ENCODE assay signal across 25 cellular contexts in the genomic region with DNA sequence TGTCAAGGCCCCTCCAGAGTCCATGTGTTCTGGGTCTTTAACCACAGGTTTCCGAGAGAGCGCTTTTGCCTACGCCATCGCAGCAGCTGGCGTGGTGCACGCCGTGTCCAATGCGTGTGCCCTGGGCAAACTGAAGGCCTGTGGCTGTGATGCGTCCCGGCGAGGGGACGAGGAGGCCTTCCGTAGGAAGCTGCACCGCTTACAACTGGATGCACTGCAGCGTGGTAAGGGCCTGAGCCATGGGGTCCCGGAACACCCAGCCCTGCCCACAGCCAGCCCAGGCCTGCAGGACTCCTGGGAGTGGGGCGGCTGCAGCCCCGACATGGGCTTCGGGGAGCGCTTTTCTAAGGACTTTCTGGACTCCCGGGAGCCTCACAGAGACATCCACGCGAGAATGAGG. TPM values are rescaled to one million over a fixed set of nuclear protein-coding genes. Genes with fewer than 3 reads are reported as not detected.
"Had no signal": no experiment of that assay in that cellular context is flagged by ENCODE, and none has a peak within 500 bp of the region (broad histone marks: within the 10 kb centered on the region; RNA-seq: fewer than 3 reads in every experiment).

No MANE protein-coding gene starts in this region.

- H3K27ac Mint-ChIP-seq: activated CD8-positive, alpha-beta T cell treated with anti-CD3 and anti-CD28 coated beads, Interleukin-2, amount 10 ng/mL, durations not matched to agents 7 days and 5 days; activated T-helper 1 cell treated with anti-CD3 and anti-CD28 coated beads, Interleukin-12 subunit alpha, Interleukin-12 subunit beta, Interleukin-2, Interleukin-4 antibody, amounts not matched to agents 30 ng/mL and 10 ng/mL and 1 ng/mL, durations not matched to agents 14 hours and 24 hours and 36 hours; stimulated activated naive CD8-positive, alpha-beta T cell treated with anti-CD3 and anti-CD28 coated beads, Interleukin-15, Interleukin-2, amounts not matched to agents 100 ng/mL and 50 ng/mL, for 24 hours; T-helper 1 cell treated with Interleukin-12 subunit alpha and Interleukin-12 subunit beta and Interleukin-4 antibody, amounts not matched to agents 30 μg/mL and 1 μg/mL, for 36 hours had no signal

- H3K27me3 ChIP-seq: body of pancreas, ovary had no signal

- H3K4me3 Mint-ChIP-seq: activated CD8-positive, alpha-beta T cell treated with anti-CD3 and anti-CD28 coated beads, Interleukin-2, amount 10 ng/mL, durations not matched to agents 7 days and 5 days; activated T-helper 1 cell treated with anti-CD3 and anti-CD28 coated beads, Interleukin-12 subunit alpha, Interleukin-12 subunit beta, Interleukin-2, Interleukin-4 antibody, amounts not matched to agents 30 ng/mL and 10 ng/mL and 1 ng/mL, durations not matched to agents 14 hours and 24 hours and 36 hours; naive thymus-derived CD4-positive, alpha-beta T cell; stimulated activated naive CD8-positive, alpha-beta T cell treated with anti-CD3 and anti-CD28 coated beads, Interleukin-15, Interleukin-2, amounts not matched to agents 100 ng/mL and 50 ng/mL, for 24 hours; T-helper 1 cell treated with Interleukin-12 subunit alpha and Interleukin-12 subunit beta and Interleukin-4 antibody, amounts not matched to agents 30 μg/mL and 1 μg/mL, for 36 hours had no signal

- DNase-seq: activated CD4-positive, alpha-beta T cell treated with anti-CD3 and anti-CD28 coated beads for 1 hour; activated CD4-positive, alpha-beta T cell treated with anti-CD3 and anti-CD28 coated beads, Interleukin-2, amount 50 U/mL, for 1 hour; activated CD8-positive, alpha-beta T cell treated with anti-CD3 and anti-CD28 coated beads, Interleukin-2, amount 10 ng/mL, durations not matched to agents 7 days and 5 days; anterior cingulate cortex; body of pancreas; heart left ventricle; naive thymus-derived CD4-positive, alpha-beta T cell; psoas muscle; right cardiac atrium; stimulated activated CD4-positive, alpha-beta T cell treated with anti-CD3 and anti-CD28 coated beads, Interleukin-1b, Interleukin-23, amount 100 ng/mL, for 48 hours; substantia nigra; thyroid gland had no signal

- H3K27ac ChIP-seq: body of pancreas, heart left ventricle, ovary, psoas muscle, thyroid gland had no signal

- H3K9me3 Mint-ChIP-seq: activated T-helper 1 cell treated with anti-CD3 and anti-CD28 coated beads, Interleukin-12 subunit alpha, Interleukin-12 subunit beta, Interleukin-2, Interleukin-4 antibody, amounts not matched to agents 30 ng/mL and 10 ng/mL and 1 ng/mL, durations not matched to agents 14 hours and 24 hours and 36 hours; stimulated activated naive CD8-positive, alpha-beta T cell treated with anti-CD3 and anti-CD28 coated beads, Interleukin-15, Interleukin-2, amounts not matched to agents 100 ng/mL and 50 ng/mL, for 24 hours; T-helper 1 cell treated with Interleukin-12 subunit alpha and Interleukin-12 subunit beta and Interleukin-4 antibody, amounts not matched to agents 30 μg/mL and 1 μg/mL, for 36 hours had no signal

- ATAC-seq: activated CD8-positive, alpha-beta T cell treated with anti-CD3 and anti-CD28 coated beads, Interleukin-2, amount 10 ng/mL, durations not matched to agents 7 days and 5 days; body of pancreas; heart left ventricle; left lobe of liver; naive thymus-derived CD4-positive, alpha-beta T cell; psoas muscle; right cardiac atrium had no signal

- H3K36me3 ChIP-seq: heart left ventricle, ovary, thyroid gland had no signal

- H3K4me3 ChIP-seq: body of pancreas, heart left ventricle, lung, ovary, psoas muscle, thyroid gland had no signal

RNA-seq across cellular contexts. Expression of a gene that starts 9.3 kb away (rescaled TPM):
- total RNA-seq: activated CD8-positive, alpha-beta T cell treated with anti-CD3 and anti-CD28 coated beads, Interleukin-2, amount 10 ng/mL, durations not matched to agents 7 days and 5 days; cardiac septum; chondrocyte; fibroblast of villous mesenchyme; left lobe of liver; psoas muscle; right cardiac atrium; skeletal muscle tissue had no signal
- polyA plus RNA-seq: right cardiac atrium had no signal

RNA-seq across cellular contexts. Expression of a gene that starts 30.3 kb away (rescaled TPM):
- total RNA-seq: activated CD8-positive, alpha-beta T cell treated with anti-CD3 and anti-CD28 coated beads, Interleukin-2, amount 10 ng/mL, durations not matched to agents 7 days and 5 days; activated T-helper 1 cell treated with anti-CD3 and anti-CD28 coated beads, Interleukin-12 subunit alpha, Interleukin-12 subunit beta, Interleukin-2, Interleukin-4 antibody, amounts not matched to agents 30 ng/mL and 10 ng/mL and 1 ng/mL, durations not matched to agents 14 hours and 24 hours and 36 hours; chondrocyte; epithelial cell of proximal tubule; fibroblast of villous mesenchyme; skeletal muscle tissue had no signal
- polyA plus RNA-seq: keratinocyte had no signal

RNA-seq across cellular contexts. Expression of a gene that starts 58.3 kb away (rescaled TPM):
- total RNA-seq: activated CD8-positive, alpha-beta T cell treated with anti-CD3 and anti-CD28 coated beads, Interleukin-2, amount 10 ng/mL, durations not matched to agents 7 days and 5 days; activated T-helper 1 cell treated with anti-CD3 and anti-CD28 coated beads, Interleukin-12 subunit alpha, Interleukin-12 subunit beta, Interleukin-2, Interleukin-4 antibody, amounts not matched to agents 30 ng/mL and 10 ng/mL and 1 ng/mL, durations not matched to agents 14 hours and 24 hours and 36 hours; body of pancreas; chondrocyte; epithelial cell of proximal tubule; fibroblast of villous mesenchyme; heart left ventricle; left lobe of liver; lung; naive thymus-derived CD4-positive, alpha-beta T cell; thyroid gland; ureter had no signal
- polyA plus RNA-seq: keratinocyte; naive thymus-derived CD4-positive, alpha-beta T cell; ovary had no signal
